In the genomic region with DNA sequence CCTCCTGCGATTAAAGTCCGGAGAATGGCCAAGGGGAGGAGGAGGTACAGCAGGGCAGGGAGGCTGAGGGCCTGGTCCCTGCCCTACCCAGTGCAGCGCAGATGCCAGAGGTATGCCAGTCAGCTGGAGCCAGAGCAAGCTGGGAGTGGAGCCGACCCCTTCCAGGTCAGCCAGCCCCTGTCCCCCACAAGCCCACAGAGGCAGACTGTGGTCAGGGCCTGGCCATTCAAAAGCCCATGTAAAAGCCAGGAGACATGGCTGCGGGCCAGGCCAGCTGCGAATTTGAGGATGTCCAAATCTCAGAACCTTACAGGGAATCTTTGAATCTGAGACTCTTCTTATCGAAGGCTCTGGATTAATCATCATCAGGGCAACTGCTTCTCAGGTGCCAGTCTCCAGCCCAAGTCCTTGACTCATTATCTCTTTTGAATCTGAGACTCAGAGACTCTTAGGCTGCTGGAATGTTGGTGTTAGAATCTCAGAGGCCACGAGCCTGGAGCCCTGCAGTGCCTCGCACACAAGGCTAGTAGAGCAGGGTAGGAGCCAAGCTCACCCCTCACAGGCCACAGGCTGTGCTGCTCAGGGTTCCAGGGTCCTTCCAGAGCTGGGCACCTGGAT, we compare ENCODE assay signal across 9 cellular contexts.
DNase-seq lines count a peak whose midpoint lies in the region; ATAC-seq and TF ChIP-seq lines count a peak whose summit lies in the region.
"Had no signal": no experiment of that assay in that cellular context is flagged by ENCODE, and none has a peak within 500 bp of the region (broad histone marks: within the 10 kb centered on the region; RNA-seq: fewer than 3 reads in every experiment).

No MANE protein-coding gene starts in this region.

- peaks cover 15 to 16% of the 10 kb centered on the region in 2 donors for H3K4me1 ChIP-seq in mucosa of rectum (ENCODE audit: control insufficient read depth in 2 of 2, insufficient read depth in 2 of 2, low read length in 2 of 2)

- H3K9ac ChIP-seq in mucosa of rectum (ENCODE audit: low read depth in 1 of 2, low read length in 2 of 2) = peak overlapping the region; percentile 60 to 63

- no peaks in the 10 kb centered on the region for H3K36me3 ChIP-seq in mucosa of rectum (ENCODE audit: control insufficient read depth in 2 of 2, insufficient read depth in 2 of 2, low read length in 2 of 2)

- no peak for TF ChIP-seq CTCF in 22Rv1 (IDR thresholded peaks at IDR 0.05)
- no peak for TF ChIP-seq CTCF in epithelial cell of esophagus (IDR thresholded peaks at IDR 0.05; ENCODE audit: insufficient read depth, low read depth, low read length, missing control alignments)

- no peak for ATAC-seq in HG02623 (IDR thresholded peaks at IDR 0.05; ENCODE audit: unreplicated experiment)

- H3K27ac ChIP-seq in 22Rv1 (peak overlapping the region; percentile 97), mucosa of rectum (ENCODE audit: low read depth in 2 of 2, low read length in 2 of 2) (peak overlapping the region; percentile 77)

- H3K27me3 ChIP-seq in mucosa of rectum (ENCODE audit: control insufficient read depth in 2 of 2, insufficient read depth in 2 of 2, low read length in 2 of 2) = peaks cover 3 to 5% of the 10 kb centered on the region in 2 donors

- no peaks in the 10 kb centered on the region for H3K9me3 ChIP-seq in mucosa of rectum (ENCODE audit: control insufficient read depth in 2 of 2, low read length in 2 of 2)

- DNase-seq in NCI-H226 (peak; percentile 55), epithelial cell of esophagus (ENCODE audit: low read depth) (peak; percentile 54), Ammon's horn (ENCODE audit: low spot score) (no peak), AML-193 (lab: John Stamatoyannopoulos, UW) (no peak), KG1 (lab: John Stamatoyannopoulos, UW) (no peak)
- DNase-seq: CD4-positive, CD25-positive, alpha-beta regulatory T cell had no signal

- H3K4me3 ChIP-seq in epithelial cell of esophagus (ENCODE audit: low read length) = peak overlapping the region; percentile 52
- peak overlapping the region; percentile 61 to 75 for H3K4me3 ChIP-seq in mucosa of rectum (ENCODE audit: low read length in 2 of 2)

Comparison
In these comparisons a context has a peak if more than half of its experiments do, and no peak if none do; other contexts are left out.
1. DNase-seq: peak in NCI-H226 (single experiment) and epithelial cell of esophagus (single experiment); none in Ammon's horn (single experiment), AML-193 (0 of 2) and KG1 (single experiment).